In genomic region chr3:64650096-64650622, GRCh38 we compare ENCODE assay signal across 18 cellular contexts. TPM values are rescaled to one million over a fixed set of nuclear protein-coding genes. Genes with fewer than 3 reads are reported as not detected.
DNase-seq lines count a peak whose midpoint lies in the region; ATAC-seq, FAIRE-seq and TF ChIP-seq lines count a peak whose summit lies in the region.
"Had no signal": no experiment of that assay in that cellular context is flagged by ENCODE, and none has a peak within 500 bp of the region (broad histone marks: within the 10 kb centered on the region; RNA-seq: fewer than 3 reads in every experiment).

No MANE protein-coding gene starts in this region.

- no peaks in the 10 kb centered on the region for H3K9me3 Mint-ChIP-seq in nephron
- no peaks in the 10 kb centered on the region for H3K9me3 Mint-ChIP-seq in mesothelial cell of epicardium
- H3K9me3 Mint-ChIP-seq: activated naive CD4-positive, alpha-beta T cell treated with anti-CD3 and anti-CD28 coated beads, Interleukin-2, amount 50 U/mL, for 24 hours had no signal

- H3K36me3 ChIP-seq in H1 (ENCODE audit: control insufficient read depth in 2 of 4, insufficient read depth in 4 of 4, low read length in 3 of 4) = no peaks in the 10 kb centered on the region
- peaks cover 0 to 2% of the 10 kb centered on the region in 2 donors for H3K36me3 ChIP-seq in aorta (ENCODE audit: control insufficient read depth in 1 of 2, insufficient read depth in 2 of 2, low read length in 1 of 2)
- H3K36me3 ChIP-seq: prostate gland had no signal

- H3K27ac Mint-ChIP-seq in nephron = peak overlapping the region; percentile 34 to 92 (median 54)
- H3K27ac Mint-ChIP-seq in mesothelial cell of epicardium = no peak overlapping the region
- H3K27ac Mint-ChIP-seq: activated naive CD4-positive, alpha-beta T cell treated with anti-CD3 and anti-CD28 coated beads, Interleukin-2, amount 50 U/mL, for 24 hours had no signal

- CTCF ChIA-PET in H1 (lab: Charles Lee; ENCODE audit: partially characterized antibody) = interaction anchor here (0.6 to 1.7 kb wide), 3 partner anchors 11 to 121 kb away, joined by 3 to 6 read pairs (median 3); no protein-coding TSS in a partner anchor

- TF ChIP-seq CTCF in H1 (IDR thresholded peaks at IDR 0.05; ENCODE audit: control extremely low read depth in 1 of 3, insufficient read depth in 1 of 3, low read depth in 1 of 3, low read length in 3 of 3) = no peak
- no peak for TF ChIP-seq CTCF in nephron (IDR thresholded peaks at IDR 0.05; ENCODE audit: unreplicated experiment in 3 of 3)
- TF ChIP-seq CTCF in mesothelial cell of epicardium (IDR thresholded peaks at IDR 0.05; ENCODE audit: unreplicated experiment) = no peak

- H4K5ac ChIP-seq in H1 (ENCODE audit: insufficient read length, low read depth, low read length) = no peak overlapping the region

- no peak overlapping the region for H3K9ac ChIP-seq in H1 (replicated peaks in 1 of 4; ENCODE audit: extremely low read depth in 1 of 4, low read depth in 3 of 4, low read length in 3 of 4)

- H3K4me3 Mint-ChIP-seq in nephron (no peak overlapping the region), mesothelial cell of epicardium (no peak overlapping the region)
- H3K4me3 Mint-ChIP-seq: activated naive CD4-positive, alpha-beta T cell treated with anti-CD3 and anti-CD28 coated beads, Interleukin-2, amount 50 U/mL, for 24 hours had no signal

- no peak for ATAC-seq in aorta (ENCODE audit: low FRiP score)

- H2BK20ac ChIP-seq in H1 (ENCODE audit: low read length) = no peak overlapping the region

- no peak overlapping the region for H2BK120ac ChIP-seq in H1 (replicated peaks; ENCODE audit: low read depth, low read length)

- H3K9me3 ChIP-seq in H1 (ENCODE audit: insufficient read depth in 2 of 2, low read depth in 1 of 2, low read length in 1 of 2) (no peaks in the 10 kb centered on the region), aorta (ENCODE audit: control insufficient read depth, low read length) (no peaks in the 10 kb centered on the region)
- H3K9me3 ChIP-seq: prostate gland, testis had no signal

- no peak overlapping the region; the same call in 1 of the 2 replicates for H2BK12ac ChIP-seq in H1 (ENCODE audit: low read depth, low read length)

- no peaks in the 10 kb centered on the region for H3K79me1 ChIP-seq in H1 (ENCODE audit: low read depth, low read length)

- no peak overlapping the region for H2BK15ac ChIP-seq in H1 (ENCODE audit: low read length)

- no peak overlapping the region for H3K14ac ChIP-seq in H1 (ENCODE audit: insufficient read length)

- H3K4me1 Mint-ChIP-seq in nephron (peaks cover 23% of the 10 kb centered on the region), mesothelial cell of epicardium (peaks cover 23% of the 10 kb centered on the region)
- H3K4me1 Mint-ChIP-seq: activated naive CD4-positive, alpha-beta T cell treated with anti-CD3 and anti-CD28 coated beads, Interleukin-2, amount 50 U/mL, for 24 hours had no signal

- TF ChIP-seq POLR2A in H1 (IDR thresholded peaks at IDR 0.05; ENCODE audit: control extremely low read depth in 1 of 2, low read depth in 2 of 2, low read length in 2 of 2) = no peak

- no peak overlapping the region for H3K56ac ChIP-seq in H1 (replicated peaks; ENCODE audit: insufficient read length, low read depth, low read length)

- no peak overlapping the region for H2AK5ac ChIP-seq in H1 (ENCODE audit: low read depth, low read length)

- TF ChIP-seq RAD21 in H1 (IDR thresholded peaks at IDR 0.05 in 1 of 2, conservative IDR thresholded peaks at IDR 0.05 in 1 of 2; ENCODE audit: low read depth in 2 of 2, low read length in 2 of 2) = no peak

- H4K91ac ChIP-seq in H1 (replicated peaks; ENCODE audit: insufficient read length, low read length) = no peak overlapping the region

- H3K23ac ChIP-seq in H1 (ENCODE audit: insufficient read length) = no peak overlapping the region

- no peak overlapping the region for H2BK5ac ChIP-seq in H1 (ENCODE audit: low read depth, low read length)

- no peak overlapping the region for H3K18ac ChIP-seq in H1 (ENCODE audit: extremely low read depth, low read length)

- H3K23me2 ChIP-seq in H1 (ENCODE audit: low read depth, low read length) = no peaks in the 10 kb centered on the region

- H3K79me2 ChIP-seq in H1 (ENCODE audit: control insufficient read depth in 1 of 2, insufficient read depth in 2 of 2, low read length in 2 of 2) = no peaks in the 10 kb centered on the region

- H3K27ac ChIP-seq in H1 (ENCODE audit: low read depth, low read length) (no peak overlapping the region), aorta (ENCODE audit: low read depth in 1 of 2, low read length in 2 of 2) (no peak overlapping the region)
- H3K27ac ChIP-seq: prostate gland had no signal

- H3K36me3 Mint-ChIP-seq in nephron (ENCODE audit: low read depth) (peaks cover 88% of the 10 kb centered on the region), mesothelial cell of epicardium (peaks cover 30% of the 10 kb centered on the region)

- peaks cover 0 to 8% (median 6%) of the 10 kb centered on the region in 4 experiments; a peak in 3 of 7 replicates for H3K4me1 ChIP-seq in H1 (replicated peaks in 1 of 4; ENCODE audit: control insufficient read depth in 3 of 4, insufficient read depth in 4 of 4, low read length in 3 of 4)
- H3K4me1 ChIP-seq in aorta (ENCODE audit: control insufficient read depth in 1 of 2, insufficient read depth in 2 of 2, low read length in 2 of 2) = peaks cover 0 to 5% of the 10 kb centered on the region in 2 donors
- H3K4me1 ChIP-seq: prostate gland, testis had no signal

- FAIRE-seq in H1 (lab: Jason Lieb, UNC) = no peak

- H3K27me3 ChIP-seq in H1 (replicated peaks in 1 of 4; ENCODE audit: control insufficient read depth in 3 of 4, extremely low read depth in 1 of 4, insufficient read depth in 3 of 4, low read length in 3 of 4) = no peaks in the 10 kb centered on the region
- no peaks in the 10 kb centered on the region for H3K27me3 ChIP-seq in aorta (ENCODE audit: control insufficient read depth in 1 of 2, insufficient read depth in 2 of 2, low read length in 1 of 2)
- H3K27me3 ChIP-seq: cardiac muscle cell, testis had no signal

- H4K8ac ChIP-seq in H1 (ENCODE audit: extremely low read depth, insufficient read depth, low read length) = no peak overlapping the region

- no peaks in the 10 kb centered on the region for H3K27me3 Mint-ChIP-seq in nephron (ENCODE audit: low read depth)
- H3K27me3 Mint-ChIP-seq in mesothelial cell of epicardium (ENCODE audit: low read depth) = no peaks in the 10 kb centered on the region
- H3K27me3 Mint-ChIP-seq: activated naive CD4-positive, alpha-beta T cell treated with anti-CD3 and anti-CD28 coated beads, Interleukin-2, amount 50 U/mL, for 24 hours had no signal

- H3K4me2 ChIP-seq in H1 (ENCODE audit: insufficient read depth in 1 of 2, low read depth in 2 of 2, low read length in 2 of 2) = peak overlapping the region in 1 of 2 experiments; percentile 14; a peak in 1 of 4 replicates

- intact Hi-C loops in aorta (cut with DNase I) = no loop called here

- no peaks in the 10 kb centered on the region for H4K20me1 ChIP-seq in H1 (replicated peaks in 1 of 2; ENCODE audit: control insufficient read depth in 1 of 2, insufficient read depth in 2 of 2, low read length in 2 of 2)

- DNase-seq in COLO668 (lab: John Stamatoyannopoulos, UW; ENCODE audit: unreplicated experiment) = peak; percentile 32
- DNase-seq in HuH-7 (ENCODE audit: low spot score) = peak; percentile 4
- no peak for DNase-seq in H1 (ENCODE audit: low read depth in 1 of 2, low spot score in 2 of 2)
- DNase-seq in mesothelial cell of epicardium (ENCODE audit: low spot score in 2 of 2, unreplicated experiment in 2 of 2) = no peak
- DNase-seq in NCI-H524 treated with DMSO at 0.1 percent for 48 hours (lab: John Stamatoyannopoulos, UW) = no peak
- no peak for DNase-seq in activated CD4-positive, CD25-positive, alpha-beta regulatory T cell treated with anti-CD3 and anti-CD28 coated beads, Interleukin-2, amount 50 U/mL, for 72 hours
- DNase-seq in aorta = no peak
- DNase-seq: activated CD4-positive, alpha-beta T cell treated with anti-CD3 and anti-CD28 coated beads for 48 hours; activated T-cell treated with anti-CD3 and anti-CD28 coated beads for 4 hours; NCI-H1694; Right ventricle myocardium superior; stimulated activated CD8-positive, alpha-beta memory T cell treated with anti-CD3 and anti-CD28 coated beads, Interleukin-4, amount 100 ng/mL, for 48 hours; T-helper 9 cell; testis had no signal

- H2AFZ ChIP-seq in H1 (ENCODE audit: low read length) = no peak overlapping the region

- POLR2A ChIA-PET in H1 (lab: Charles Lee; ENCODE audit: partially characterized antibody) = no interaction called here

- TF ChIP-seq EP300 in H1 (IDR thresholded peaks at IDR 0.05; ENCODE audit: borderline replicate concordance in 1 of 2, low read depth in 2 of 2, low read length in 2 of 2) = no peak

- WGBS in H1 (ENCODE audit: extremely low coverage in 1 of 2, insufficient coverage in 1 of 2, insufficient read length in 1 of 2, insufficient replicate concordance in 2 of 2, low coverage in 1 of 2, low lambda C conversion rate in 2 of 2, missing lambda C conversion rate in 1 of 2), 2 experiments = 69% methylated on average over 9 of the region's 9 CpGs; no CpG with 5 or more reads in 1 of the 2 experiments
- 86 to 92% methylated on average over 9 of the region's 9 CpGs for WGBS in aorta, 2 donors

- no peak overlapping the region for H3K4ac ChIP-seq in H1 (replicated peaks; ENCODE audit: insufficient read length, low read depth, low read length)

- no peak overlapping the region for H3K4me3 ChIP-seq in H1 (ENCODE audit: extremely low read depth in 1 of 4, insufficient read depth in 2 of 4, low read depth in 3 of 4, low read length in 4 of 4)
- no peak overlapping the region for H3K4me3 ChIP-seq in aorta (ENCODE audit: low read length in 2 of 2)
- H3K4me3 ChIP-seq: cardiac muscle cell, prostate gland, testis had no signal

TF ChIP-seq in H1, 55 proteins besides CTCF, POLR2A, EP300 and RAD21:
- TF ChIP-seq RFX5 (IDR thresholded peaks at IDR 0.05; ENCODE audit: borderline replicate concordance, low read depth, low read length) = no peak
- 0 out of 2 replicates have a peak, but pooled peaks have one; percentile 19 for TF ChIP-seq JUND (IDR thresholded peaks at IDR 0.05; ENCODE audit: low read length)

RNA-seq across cellular contexts. Expression of gene ADAMTS9, which starts 37.6 kb away (rescaled TPM):
- total RNA-seq in H1 (2021; fragmentation: NEBNext Ultra II Directional; extraction: Animal tissue kit (Norgen Biotek cat#: 25700)) = 0.36 and 0.41 TPM in 2 replicates
- polyA plus RNA-seq in H1 (2011; rRNA removed) = 0.13 and 0.20 TPM in 2 replicates
- polyA plus RNA-seq in H1 (2011; cell fraction: cytosol; rRNA removed) = 0.27 TPM
- 0.41 TPM for polyA plus RNA-seq in H1 (2011; cell fraction: nucleus; rRNA removed)
- 0.32 to 0.50 TPM (median 0.38 TPM) in 4 replicates for polyA plus RNA-seq in H1 (2012, experiment 1 of 2)
- 0.28 TPM for polyA plus RNA-seq in H1 (2012, experiment 2 of 2)
- polyA plus RNA-seq in H1 (2013, experiment 1 of 2) = 0.36 TPM
- 0.29 TPM for polyA plus RNA-seq in H1 (2013, experiment 2 of 2)
- polyA minus RNA-seq in H1 (2011; rRNA and poly(A)+ RNA removed) = 1.1 and 1.2 TPM in 2 replicates
- 1.0 TPM for polyA minus RNA-seq in H1 (2011; cell fraction: cytosol; rRNA and poly(A)+ RNA removed)
- 1.9 TPM for polyA minus RNA-seq in H1 (2011; cell fraction: nucleus; rRNA and poly(A)+ RNA removed)
- total RNA-seq in mesothelial cell of epicardium = 115 to 129 TPM (median 127 TPM) in 3 replicates
- 100 to 1,000 TPM; 161 to 212 TPM for total RNA-seq in aorta
- polyA plus RNA-seq in aorta = 10 to 100 TPM in 1 of 2 donors, 1 to 10 TPM in 1; 7.0 to 21.9 TPM

Comparison
In these comparisons a context has a peak if more than half of its experiments do, and no peak if none do; other contexts are left out.
1. DNase-seq: peak in COLO668 (single experiment) and HuH-7 (single experiment); none in H1 (0 of 2), mesothelial cell of epicardium (0 of 2), NCI-H524 treated with DMSO at 0.1 percent for 48 hours (single experiment), activated CD4-positive, CD25-positive, alpha-beta regulatory T cell treated with anti-CD3 and anti-CD28 coated beads, Interleukin-2, amount 50 U/mL, for 72 hours (single experiment) and aorta (0 of 2).
2. RNA of gene ADAMTS9, which starts 37.6 kb away (total RNA-seq): 161 to 212 TPM in aorta and 115 to 129 TPM in mesothelial cell of epicardium; 0.36 to 0.41 TPM in H1; every median in the first group is over 10 times any median in the second.